In genomic region chr4:139599594-139600374, GRCh38 we compare ENCODE assay signal across 17 cellular contexts. TPM values are rescaled to one million over a fixed set of nuclear protein-coding genes. Genes with fewer than 3 reads are reported as not detected.
A peak's percentile ranks its signal among the peaks of the same experiment; 100 is the strongest.
DNase-seq lines count a peak whose midpoint lies in the region; ATAC-seq lines count a peak whose summit lies in the region.
"Had no signal": no experiment of that assay in that cellular context is flagged by ENCODE, and none has a peak within 500 bp of the region (broad histone marks: within the 10 kb centered on the region; RNA-seq: fewer than 3 reads in every experiment).

No MANE protein-coding gene starts in this region.

- POLR2A ChIA-PET in CD8-positive, alpha-beta memory T cell (lab: Charles Lee): interaction anchor here (0.6 kb wide), 1 partner anchor 185 kb away, joined by 3 read pairs; no protein-coding TSS in a partner anchor

- H3K27me3 ChIP-seq in MG63: no peaks in the 10 kb centered on the region
- H3K27me3 ChIP-seq in CD8-positive, alpha-beta memory T cell (ENCODE audit: insufficient read depth, low read length, poor library complexity, severe bottlenecking): no peaks in the 10 kb centered on the region

- no peaks in the 10 kb centered on the region for H3K36me3 Mint-ChIP-seq in CD8-positive, alpha-beta memory T cell
- H3K36me3 Mint-ChIP-seq: activated naive CD4-positive, alpha-beta T cell treated with anti-CD3 and anti-CD28 coated beads, Interleukin-2, amount 50 U/mL, for 24 hours; CD4-positive, CD25-positive, alpha-beta regulatory T cell; memory B cell had no signal

- H3K27me3 Mint-ChIP-seq in CD8-positive, alpha-beta memory T cell: peaks cover 8 to 32% of the 10 kb centered on the region in 2 donors
- H3K27me3 Mint-ChIP-seq: activated naive CD4-positive, alpha-beta T cell treated with anti-CD3 and anti-CD28 coated beads, Interleukin-2, amount 50 U/mL, for 24 hours had no signal

- H3K4me1 ChIP-seq in CD8-positive, alpha-beta memory T cell (ENCODE audit: insufficient read depth, low read length): no peaks in the 10 kb centered on the region

- H3K27ac Mint-ChIP-seq in CD8-positive, alpha-beta memory T cell: no peak overlapping the region
- H3K27ac Mint-ChIP-seq: activated naive CD4-positive, alpha-beta T cell treated with anti-CD3 and anti-CD28 coated beads, Interleukin-2, amount 50 U/mL, for 24 hours; memory B cell had no signal

- no peak for ATAC-seq in GM19023 (IDR thresholded peaks at IDR 0.05; ENCODE audit: unreplicated experiment)

- H3K36me3 ChIP-seq in MG63: no peaks in the 10 kb centered on the region
- no peaks in the 10 kb centered on the region for H3K36me3 ChIP-seq in CD8-positive, alpha-beta memory T cell (ENCODE audit: insufficient read depth, low read length)
- H3K36me3 ChIP-seq: neutrophil had no signal

- peak; percentile 91 for DNase-seq in ELR (ENCODE audit: low read depth)
- DNase-seq in NCI-H146 treated with DMSO at 0.1 percent for 48 hours (lab: John Stamatoyannopoulos, UW; ENCODE audit: unreplicated experiment): peak; percentile 44
- peak; percentile 85 for DNase-seq in amniotic epithelial cell (ENCODE audit: low read depth)
- peak; percentile 59 for DNase-seq in kidney tubule cell (ENCODE audit: low spot score)
- no peak for DNase-seq in MG63
- DNase-seq in CD8-positive, alpha-beta memory T cell: no peak
- DNase-seq: activated CD8-positive, alpha-beta memory T cell treated with anti-CD3 and anti-CD28 coated beads, Interleukin-2, amount 50 U/mL, for 4 hours; CD4-positive, CD25-positive, alpha-beta regulatory T cell; cerebellar nuclear complex; NCI-H1092 treated with DMSO at 0.1 percent for 48 hours; NCI-H526 treated with DMSO at 0.1 percent for 48 hours; small intestine had no signal

- H3K4me1 Mint-ChIP-seq in CD8-positive, alpha-beta memory T cell: no peaks in the 10 kb centered on the region
- H3K4me1 Mint-ChIP-seq: activated naive CD4-positive, alpha-beta T cell treated with anti-CD3 and anti-CD28 coated beads, Interleukin-2, amount 50 U/mL, for 24 hours; memory B cell had no signal

- no peaks in the 10 kb centered on the region for H3K9me3 Mint-ChIP-seq in CD8-positive, alpha-beta memory T cell
- H3K9me3 Mint-ChIP-seq: activated naive CD4-positive, alpha-beta T cell treated with anti-CD3 and anti-CD28 coated beads, Interleukin-2, amount 50 U/mL, for 24 hours; CD4-positive, CD25-positive, alpha-beta regulatory T cell; memory B cell had no signal

- no peak overlapping the region for H3K4me3 ChIP-seq in MG63
- no peak overlapping the region for H3K4me3 ChIP-seq in CD8-positive, alpha-beta memory T cell (ENCODE audit: low read length)

- no peak overlapping the region for H3K27ac ChIP-seq in CD8-positive, alpha-beta memory T cell (ENCODE audit: low read depth, low read length)
- H3K27ac ChIP-seq: neutrophil, VCaP had no signal

- CTCF ChIA-PET in CD8-positive, alpha-beta memory T cell (lab: Charles Lee): no interaction called here

- no peak overlapping the region for H3K4me3 Mint-ChIP-seq in CD8-positive, alpha-beta memory T cell
- H3K4me3 Mint-ChIP-seq: activated naive CD4-positive, alpha-beta T cell treated with anti-CD3 and anti-CD28 coated beads, Interleukin-2, amount 50 U/mL, for 24 hours; CD4-positive, CD25-positive, alpha-beta regulatory T cell; memory B cell had no signal

- H3K9me3 ChIP-seq in MG63: no peaks in the 10 kb centered on the region
- no peaks in the 10 kb centered on the region for H3K9me3 ChIP-seq in CD8-positive, alpha-beta memory T cell (ENCODE audit: low read length)
- H3K9me3 ChIP-seq: neutrophil had no signal

RNA-seq across cellular contexts. Expression of gene SETD7, which starts 43.8 kb away (rescaled TPM):
- 23.0 and 28.2 TPM in 2 replicates for total RNA-seq in MG63 (2014; rRNA removed; shearing (Covaris generic); ENCODE audit: low replicate concordance)
- 10 to 100 TPM; 15.2 to 17.0 TPM for total RNA-seq in CD8-positive, alpha-beta memory T cell
- polyA plus RNA-seq in CD8-positive, alpha-beta memory T cell: 2.0 TPM

Comparison
In these comparisons a context has a peak if more than half of its experiments do, and no peak if none do; other contexts are left out.
1. DNase-seq: peak in ELR (single experiment), NCI-H146 treated with DMSO at 0.1 percent for 48 hours (single experiment), amniotic epithelial cell (single experiment) and kidney tubule cell (single experiment); none in MG63 (single experiment) and CD8-positive, alpha-beta memory T cell (0 of 5).